25 cellular contexts compared by ENCODE assay signal in the genomic region with DNA sequence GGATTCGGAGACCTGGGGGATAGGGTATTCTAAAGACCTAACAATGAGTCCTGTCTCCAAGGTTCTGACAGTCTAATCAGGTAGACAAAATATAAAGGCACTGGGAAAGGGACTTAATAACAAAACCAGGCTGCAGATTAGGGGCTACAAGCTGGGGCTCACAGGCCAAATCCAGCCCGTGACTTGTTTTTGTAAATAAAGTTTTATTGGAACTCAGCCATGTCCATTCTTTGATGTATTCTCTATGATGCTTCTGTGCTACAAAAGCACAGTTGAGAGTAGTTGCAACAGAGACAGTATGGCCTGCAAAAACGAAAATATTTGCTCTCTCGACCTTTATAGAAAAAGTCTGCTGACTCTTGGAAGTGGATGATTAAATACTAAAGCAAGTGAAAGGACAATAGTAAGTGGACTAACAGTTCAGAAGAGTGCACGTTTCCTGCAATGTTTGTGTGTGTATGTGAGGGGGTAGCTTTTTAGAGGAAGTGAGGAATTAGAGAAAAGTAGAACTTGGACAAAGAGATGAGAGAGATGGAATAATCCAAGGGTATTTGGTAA.
DNase-seq lines count a peak whose midpoint lies in the region; ATAC-seq, FAIRE-seq and TF ChIP-seq lines count a peak whose summit lies in the region.
"Had no signal": no experiment of that assay in that cellular context is flagged by ENCODE, and none has a peak within 500 bp of the region (broad histone marks: within the 10 kb centered on the region; RNA-seq: fewer than 3 reads in every experiment).

No MANE protein-coding gene starts in this region.

- H4K20me1 ChIP-seq in endothelial cell of umbilical vein (replicated peaks; ENCODE audit: control insufficient read depth, extremely low read depth, insufficient read depth, low read length) (no peaks in the 10 kb centered on the region), GM23248 (ENCODE audit: insufficient read depth) (no peaks in the 10 kb centered on the region)
- H4K20me1 ChIP-seq: BLaER1 had no signal

- H3K9me1 ChIP-seq in endothelial cell of umbilical vein (replicated peaks; ENCODE audit: control insufficient read depth, extremely low read depth, insufficient read depth, low read length): no peaks in the 10 kb centered on the region

- 24% methylated on average over 5 of the region's 5 CpGs for WGBS in right lobe of liver (ENCODE audit: insufficient coverage, low coverage, low lambda C conversion rate, missing lambda C conversion rate)
- 48 to 54% methylated on average over 5 of the region's 5 CpGs for WGBS in GM23248 (ENCODE audit: low coverage in 1 of 2, low lambda C conversion rate in 2 of 2, missing lambda C conversion rate in 2 of 2), 2 experiments

- no TSS peak for BruUV-seq in endothelial cell of umbilical vein (replicated peaks; lab: Mats Ljungman, UMichigan)

- H3K4me3 ChIP-seq in endothelial cell of umbilical vein (replicated peaks in 1 of 3; ENCODE audit: insufficient read depth in 1 of 3, low read depth in 1 of 3, low read length in 3 of 3) (no peak overlapping the region), right lobe of liver (no peak overlapping the region), foreskin fibroblast (ENCODE audit: low read depth in 1 of 2, low read length in 2 of 2) (no peak overlapping the region), GM23248 (no peak overlapping the region)
- H3K4me3 ChIP-seq: BLaER1, GM23338, HAP-1, MG63, Peyer's patch, SJSA1 had no signal

- H3K79me2 ChIP-seq in endothelial cell of umbilical vein (ENCODE audit: control insufficient read depth, insufficient read depth, low read length) (no peaks in the 10 kb centered on the region), GM23248 (ENCODE audit: insufficient read depth) (no peaks in the 10 kb centered on the region)

- H3K9me3 ChIP-seq in endothelial cell of umbilical vein (replicated peaks; ENCODE audit: control insufficient read depth, insufficient read depth, low read length): no peaks in the 10 kb centered on the region
- no peaks in the 10 kb centered on the region for H3K9me3 ChIP-seq in right lobe of liver
- no peaks in the 10 kb centered on the region for H3K9me3 ChIP-seq in GM23248 (ENCODE audit: low read depth)
- H3K9me3 ChIP-seq: Caco-2, MG63, Peyer's patch, SJSA1 had no signal

- intact Hi-C loops in endothelial cell of umbilical vein (cut with micrococcal nuclease): no loop called here
- intact Hi-C loops in right lobe of liver (cut with DNase I): no loop called here

- TF ChIP-seq CTCF in endothelial cell of umbilical vein (IDR thresholded peaks at IDR 0.05; ENCODE audit: extremely low read depth in 1 of 2, insufficient read depth in 1 of 2, low read depth in 1 of 2, low read length in 2 of 2): no peak
- TF ChIP-seq CTCF in right lobe of liver (IDR thresholded peaks at IDR 0.05): no peak
- no peak for TF ChIP-seq CTCF in foreskin fibroblast (IDR thresholded peaks at IDR 0.05; ENCODE audit: low read depth, low read length)

- no peak overlapping the region for H3K27ac ChIP-seq in endothelial cell of umbilical vein (ENCODE audit: insufficient read depth, low read depth, low read length)
- no peak overlapping the region for H3K27ac ChIP-seq in right lobe of liver
- no peak overlapping the region for H3K27ac ChIP-seq in GM23248
- H3K27ac ChIP-seq: 22Rv1, BLaER1, Peyer's patch, SJSA1 had no signal

- CTCF ChIA-PET in endothelial cell of umbilical vein (lab: Charles Lee): interaction anchor here (1.1 to 2.2 kb wide), 4 partner anchors 9 to 330 kb away, joined by 4 to 18 read pairs (median 6); no protein-coding TSS in a partner anchor

- no peaks in the 10 kb centered on the region for H3K4me1 ChIP-seq in endothelial cell of umbilical vein (ENCODE audit: control insufficient read depth, extremely low read depth, insufficient read depth, low read length)
- peaks cover 0 to 23% (median 0%) of the 10 kb centered on the region in 4 donors for H3K4me1 ChIP-seq in right lobe of liver
- no peaks in the 10 kb centered on the region for H3K4me1 ChIP-seq in GM23248 (ENCODE audit: insufficient read depth)
- H3K4me1 ChIP-seq: Peyer's patch, SJSA1 had no signal

- H3K9ac ChIP-seq in endothelial cell of umbilical vein (replicated peaks; ENCODE audit: extremely low read depth, insufficient read depth, low read length): no peak overlapping the region
- H3K9ac ChIP-seq in GM23248: no peak overlapping the region
- H3K9ac ChIP-seq: BLaER1 had no signal

- peak overlapping the region; percentile 14 for H3K4me2 ChIP-seq in endothelial cell of umbilical vein (ENCODE audit: insufficient read depth, low read length)
- no peak overlapping the region for H3K4me2 ChIP-seq in GM23248 (ENCODE audit: unreplicated experiment)
- H3K4me2 ChIP-seq: BLaER1, GM23338 had no signal

- in situ Hi-C loops in GM23248 (cut with MboI): no loop called here

- no peaks in the 10 kb centered on the region for H3K9me2 ChIP-seq in GM23248 (ENCODE audit: insufficient read depth)

- DNase-seq in NCI-H82 (lab: John Stamatoyannopoulos, UW) (peak; percentile 6), NCI-H82 treated with DMSO at 0.1 percent for 48 hours (lab: John Stamatoyannopoulos, UW; ENCODE audit: unreplicated experiment) (no peak), endothelial cell of umbilical vein (ENCODE audit: low read depth, low spot score) (peak; percentile 68), right lobe of liver (no peak), foreskin fibroblast (no peak), GM23248 (no peak), NCI-H2171 (lab: John Stamatoyannopoulos, UW) (no peak)
- DNase-seq in stimulated activated CD4-positive, alpha-beta T cell treated with anti-CD3 and anti-CD28 coated beads, Interleukin-1b, Interleukin-23, amount 100 ng/mL, for 48 hours: no peak
- DNase-seq: ACHN; Caco-2; CD4-positive, alpha-beta T cell; DMS 273 treated with DMSO at 0.1 percent for 48 hours; Karpas-422; MG63; NCI-H1092; NCI-H1436; NCI-H187 treated with DMSO at 0.1 percent for 48 hours; NCI-H2107; Peyer's patch had no signal

- peak in 3 of 4 donors; percentile 38 to 64 (median 56) for ATAC-seq in right lobe of liver
- ATAC-seq: GM23338 had no signal

- peak; percentile 55 for FAIRE-seq in endothelial cell of umbilical vein (lab: Jason Lieb, UNC)
- FAIRE-seq: GM12892 had no signal

- TF ChIP-seq POLR2A in endothelial cell of umbilical vein (IDR thresholded peaks at IDR 0.05; ENCODE audit: low read depth, low read length) (no peak), right lobe of liver (IDR thresholded peaks at IDR 0.05) (no peak)

- H3F3A ChIP-seq in GM23248 (ENCODE audit: insufficient read depth): no peaks in the 10 kb centered on the region

- H3K36me3 ChIP-seq in endothelial cell of umbilical vein (ENCODE audit: control insufficient read depth in 2 of 2, extremely low read depth in 1 of 2, insufficient read depth in 2 of 2, low read length in 2 of 2): no peaks in the 10 kb centered on the region
- no peaks in the 10 kb centered on the region for H3K36me3 ChIP-seq in right lobe of liver
- H3K36me3 ChIP-seq in GM23248 (ENCODE audit: low read depth): no peaks in the 10 kb centered on the region
- H3K36me3 ChIP-seq: BLaER1, HAP-1, MG63, Peyer's patch, SJSA1 had no signal

- dilution Hi-C loops in endothelial cell of umbilical vein (cut with MboI; ENCODE audit: extremely low pct_ligation_motif_present, low sequenced_read_pairs): no loop called here

- H3K27me3 ChIP-seq in endothelial cell of umbilical vein (ENCODE audit: control insufficient read depth in 2 of 2, insufficient read depth in 2 of 2, low read length in 2 of 2) (peaks cover 0 to 2% of the 10 kb centered on the region in 2 experiments), right lobe of liver (no peaks in the 10 kb centered on the region), GM23248 (replicated peaks; ENCODE audit: insufficient read depth) (peaks cover 3% of the 10 kb centered on the region; the same call in 1 of the 2 replicates)
- H3K27me3 ChIP-seq: BLaER1, MG63, Peyer's patch, SJSA1 had no signal

- H2AFZ ChIP-seq in endothelial cell of umbilical vein (ENCODE audit: low read depth, low read length) (no peak overlapping the region), GM23248 (no peak overlapping the region)
- H2AFZ ChIP-seq: GM23338 had no signal

- POLR2A ChIA-PET in endothelial cell of umbilical vein (lab: Charles Lee): no interaction called here

TF ChIP-seq in endothelial cell of umbilical vein, 7 proteins besides CTCF, POLR2A, EP300 and RAD21:
- TF ChIP-seq GATA2 (IDR thresholded peaks at IDR 0.05; ENCODE audit: insufficient read depth, insufficient read length, low read depth, low read length) (no peak), POLR2AphosphoS5 (IDR thresholded peaks at IDR 0.05; ENCODE audit: insufficient read depth, low read depth, low read length) (no peak), FOS (IDR thresholded peaks at IDR 0.05; ENCODE audit: borderline replicate concordance, insufficient read depth, low read length) (no peak)
- TF ChIP-seq, protein P1, sequence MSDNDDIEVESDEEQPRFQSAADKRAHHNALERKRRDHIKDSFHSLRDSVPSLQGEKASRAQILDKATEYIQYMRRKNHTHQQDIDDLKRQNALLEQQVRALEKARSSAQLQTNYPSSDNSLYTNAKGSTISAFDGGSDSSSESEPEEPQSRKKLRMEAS (IDR thresholded peaks at IDR 0.05; ENCODE audit: insufficient read depth, insufficient read length): no peak

Comparison
In these comparisons a context has a peak if more than half of its experiments do, and no peak if none do; other contexts are left out.
1. DNase-seq: peak in NCI-H82 (single experiment) and endothelial cell of umbilical vein (single experiment); none in NCI-H82 treated with DMSO at 0.1 percent for 48 hours (single experiment), right lobe of liver (0 of 3), foreskin fibroblast (0 of 2), GM23248 (single experiment), stimulated activated CD4-positive, alpha-beta T cell treated with anti-CD3 and anti-CD28 coated beads, Interleukin-1b, Interleukin-23, amount 100 ng/mL, for 48 hours (single experiment) and NCI-H2171 (single experiment).